Comparison of ENCODE assay signal across 8 cellular contexts in genomic region chr6:27178001-27178730, GRCh38.
DNase-seq lines count a peak whose midpoint lies in the region; ATAC-seq and TF ChIP-seq lines count a peak whose summit lies in the region.

No MANE protein-coding gene starts in this region.

- H3K27me3 ChIP-seq in suprapubic skin, result no peaks in the 10 kb centered on the region

- no peaks in the 10 kb centered on the region for H3K9me3 ChIP-seq in suprapubic skin

- no peak for TF ChIP-seq POLR2A in suprapubic skin (IDR thresholded peaks at IDR 0.05)

- H3K4me1 Mint-ChIP-seq in activated B cell treated with CpG ODN at 0.5 μM for 24 hours (peaks cover 12% of the 10 kb centered on the region), endothelial cell (ENCODE audit: unreplicated experiment) (peaks cover 22% of the 10 kb centered on the region)

- H3K27ac Mint-ChIP-seq in activated B cell treated with CpG ODN at 0.5 μM for 24 hours (peak overlapping the region; percentile 92), endothelial cell (ENCODE audit: unreplicated experiment) (peak overlapping the region; percentile 88)

- H3K36me3 ChIP-seq in suprapubic skin, result no peaks in the 10 kb centered on the region

- H3K4me3 Mint-ChIP-seq in activated B cell treated with CpG ODN at 0.5 μM for 24 hours, result peak overlapping the region; percentile 98
- peak overlapping the region; percentile 97 for H3K4me3 Mint-ChIP-seq in endothelial cell (ENCODE audit: unreplicated experiment)

- ATAC-seq in HG02588 (IDR thresholded peaks at IDR 0.05; ENCODE audit: unreplicated experiment), result peak; percentile 28
- ATAC-seq in activated B cell treated with CpG ODN at 0.5 μM for 24 hours (ENCODE audit: low read depth), result peak; percentile 64

- H3K27me3 Mint-ChIP-seq in activated B cell treated with CpG ODN at 0.5 μM for 24 hours, result peaks cover 2% of the 10 kb centered on the region
- peaks cover 16% of the 10 kb centered on the region for H3K27me3 Mint-ChIP-seq in endothelial cell (ENCODE audit: unreplicated experiment)

- TF ChIP-seq CTCF in activated B cell treated with CpG ODN at 0.5 μM for 24 hours (IDR thresholded peaks at IDR 0.05), result no peak
- no peak for TF ChIP-seq CTCF in endothelial cell (IDR thresholded peaks at IDR 0.05; ENCODE audit: unreplicated experiment)
- TF ChIP-seq CTCF in suprapubic skin (IDR thresholded peaks at IDR 0.05), result no peak

- CTCF ChIA-PET in activated B cell treated with CpG ODN at 0.5 μM for 24 hours (lab: Charles Lee), result interaction anchor here (0.6 to 3.0 kb wide), 14 partner anchors 10 to 724 kb away, joined by 3 to 18 read pairs (median 5); a partner anchor contains a TSS

- peaks cover 14% of the 10 kb centered on the region for H3K36me3 Mint-ChIP-seq in activated B cell treated with CpG ODN at 0.5 μM for 24 hours (ENCODE audit: low read depth)
- H3K36me3 Mint-ChIP-seq in endothelial cell (ENCODE audit: low read depth, unreplicated experiment), result no peaks in the 10 kb centered on the region

- H3K9me3 Mint-ChIP-seq in activated B cell treated with CpG ODN at 0.5 μM for 24 hours (peaks cover 7% of the 10 kb centered on the region), endothelial cell (ENCODE audit: unreplicated experiment) (no peaks in the 10 kb centered on the region)

- intact Hi-C loops in activated B cell treated with CpG ODN at 0.5 μM for 24 hours (cut with micrococcal nuclease), result loop anchor here (1.0 to 10.0 kb wide), 7 partner anchors 51 to 1687 kb away; partner anchors contain the start of genes ABT1 and ZSCAN31

- no peak for TF ChIP-seq EP300 in suprapubic skin (IDR thresholded peaks at IDR 0.05)

- DNase-seq in activated gamma-delta T cell treated with Interleukin-2 at 50 U/mL for 16 hours (peak; percentile 27), activated gamma-delta T cell (lab: John Stamatoyannopoulos, UW) (no peak), NCI-H146 treated with DMSO at 0.1 percent for 48 hours (lab: John Stamatoyannopoulos, UW; ENCODE audit: unreplicated experiment) (peak; percentile 28), activated B cell treated with CpG ODN at 0.5 μM for 24 hours (no peak), endothelial cell (ENCODE audit: low spot score) (peak; percentile 48), midbrain (lab: John Stamatoyannopoulos, UW) (peak; percentile 49), suprapubic skin (ENCODE audit: low spot score in 2 of 2) (no peak)

- POLR2A ChIA-PET in activated B cell treated with CpG ODN at 0.5 μM for 24 hours (lab: Charles Lee), result interaction anchor here (0.6 to 5.3 kb wide), 30 partner anchors 10 to 1718 kb away, joined by 3 to 64 read pairs (median 7); partner anchors contain the start of genes ZNF165 and ZNF184

- WGBS in suprapubic skin, result 4% methylated on average over 30 of the region's 30 CpGs

- H3K4me3 ChIP-seq in suprapubic skin, result peak overlapping the region; percentile 94

- peaks cover 17% of the 10 kb centered on the region for H3K4me1 ChIP-seq in suprapubic skin

- peak overlapping the region; percentile 71 for H3K27ac ChIP-seq in suprapubic skin

Comparison
In these comparisons a context has a peak if more than half of its experiments do, and no peak if none do; other contexts are left out.
1. DNase-seq: peak in activated gamma-delta T cell treated with Interleukin-2 at 50 U/mL for 16 hours (single experiment), NCI-H146 treated with DMSO at 0.1 percent for 48 hours (single experiment), endothelial cell (single experiment) and midbrain (single experiment); none in activated gamma-delta T cell (single experiment), activated B cell treated with CpG ODN at 0.5 μM for 24 hours (single experiment) and suprapubic skin (0 of 2).